Comparison of ENCODE assay signal across 18 cellular contexts in the genomic region with DNA sequence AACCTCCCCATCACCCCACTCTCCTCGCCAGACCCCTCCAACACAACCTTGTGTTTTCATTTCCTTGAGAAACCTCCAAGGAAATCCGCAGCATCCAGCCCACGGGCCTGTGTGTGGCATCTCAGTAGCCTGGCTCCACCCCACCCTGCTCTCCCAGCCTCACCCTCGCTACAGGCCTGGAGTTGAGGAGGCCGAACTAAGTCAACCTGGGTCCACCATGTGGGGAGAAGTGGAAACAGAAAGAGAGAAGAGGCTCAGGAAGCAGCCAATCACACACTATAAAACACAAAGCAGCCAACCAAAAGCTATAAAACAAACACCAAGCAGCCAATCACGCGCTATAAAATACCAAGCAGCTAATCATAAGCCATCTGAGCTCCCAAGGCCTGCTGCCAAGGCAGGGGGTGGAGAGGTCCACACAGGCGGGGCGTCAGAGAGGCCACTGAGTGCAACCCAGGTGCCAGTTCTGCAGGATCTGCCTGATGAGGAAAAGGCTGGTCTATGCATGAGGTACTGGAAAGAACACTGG.
DNase-seq lines count a peak whose midpoint lies in the region; ATAC-seq and TF ChIP-seq lines count a peak whose summit lies in the region.
"Had no signal": no experiment of that assay in that cellular context is flagged by ENCODE, and none has a peak within 500 bp of the region (broad histone marks: within the 10 kb centered on the region; RNA-seq: fewer than 3 reads in every experiment).

No MANE protein-coding gene starts in this region.

- H3K4me3 ChIP-seq in RWPE2 (ENCODE audit: severe bottlenecking) (no peak overlapping the region), right atrium auricular region (no peak overlapping the region), parathyroid adenoma (ENCODE audit: low read depth, low read length) (no peak overlapping the region)
- H3K4me3 ChIP-seq: gastroesophageal sphincter, suprapubic skin had no signal

- no peak for ATAC-seq in RWPE2 (ENCODE audit: low read depth)
- ATAC-seq in omental fat pad (ENCODE audit: low FRiP score) = no peak
- ATAC-seq in GM19455 (IDR thresholded peaks at IDR 0.05; ENCODE audit: unreplicated experiment) = no peak
- ATAC-seq: activated T-cell treated with anti-CD3 and anti-CD28 coated beads, Interleukin-2, amount 50 U/mL, for 4 hours; gastroesophageal sphincter had no signal

- TF ChIP-seq CTCF in RWPE2 (IDR thresholded peaks at IDR 0.05; ENCODE audit: poor library complexity, severe bottlenecking) = no peak
- no peak for TF ChIP-seq CTCF in right atrium auricular region (IDR thresholded peaks at IDR 0.05)
- peak; percentile 30 for TF ChIP-seq CTCF in parathyroid adenoma (IDR thresholded peaks at IDR 0.05)
- TF ChIP-seq CTCF in omental fat pad (IDR thresholded peaks at IDR 0.05) = no peak

- H3K4me1 ChIP-seq in RWPE2 (ENCODE audit: insufficient read depth, poor library complexity, severe bottlenecking) (peaks cover 26% of the 10 kb centered on the region), right atrium auricular region (peaks cover 0 to 59% of the 10 kb centered on the region in 2 donors), parathyroid adenoma (peaks cover 10% of the 10 kb centered on the region)

- H3K9me3 ChIP-seq in RWPE2 (ENCODE audit: severe bottlenecking) = no peaks in the 10 kb centered on the region
- no peaks in the 10 kb centered on the region for H3K9me3 ChIP-seq in right atrium auricular region
- H3K9me3 ChIP-seq in parathyroid adenoma (ENCODE audit: control insufficient read depth, low read length) = no peaks in the 10 kb centered on the region
- H3K9me3 ChIP-seq: gastroesophageal sphincter, suprapubic skin had no signal

- no peaks in the 10 kb centered on the region for H3K36me3 ChIP-seq in RWPE2 (ENCODE audit: low read depth)
- no peaks in the 10 kb centered on the region for H3K36me3 ChIP-seq in right atrium auricular region
- H3K36me3 ChIP-seq in parathyroid adenoma (ENCODE audit: control insufficient read depth, insufficient read depth, low read length) = no peaks in the 10 kb centered on the region
- H3K36me3 ChIP-seq: gastroesophageal sphincter, suprapubic skin had no signal

- H3K27me3 ChIP-seq in RWPE2 (ENCODE audit: insufficient read depth, poor library complexity, severe bottlenecking) (no peaks in the 10 kb centered on the region), right atrium auricular region (no peaks in the 10 kb centered on the region), parathyroid adenoma (ENCODE audit: control insufficient read depth, insufficient read depth, low read length) (no peaks in the 10 kb centered on the region)
- H3K27me3 ChIP-seq: gastroesophageal sphincter, suprapubic skin had no signal

- peak overlapping the region; percentile 60 for H3K27ac ChIP-seq in RWPE2 (ENCODE audit: poor library complexity, severe bottlenecking)
- H3K27ac ChIP-seq in right atrium auricular region = peak overlapping the region; percentile 76 to 85
- H3K27ac ChIP-seq in parathyroid adenoma = peak overlapping the region; percentile 39
- H3K27ac ChIP-seq: C4-2B, gastroesophageal sphincter, suprapubic skin had no signal

- no peak overlapping the region for H3K4me2 ChIP-seq in parathyroid adenoma (ENCODE audit: low read length)

- H2AFZ ChIP-seq in parathyroid adenoma = no peak overlapping the region

- peaks cover 40% of the 10 kb centered on the region for H3K79me2 ChIP-seq in parathyroid adenoma

- H3K9ac ChIP-seq in parathyroid adenoma = no peak overlapping the region

- peak in 65 of 76 experiments; percentile 20 to 79 (median 57) for DNase-seq in HUDEP-2 (lab: John Stamatoyannopoulos, UW; ENCODE audit: unreplicated experiment in 76 of 76)
- DNase-seq in RWPE2 (ENCODE audit: low spot score) = no peak
- no peak for DNase-seq in right atrium auricular region (ENCODE audit: low spot score)
- DNase-seq in NCI-H2171 treated with DMSO at 0.1 percent for 48 hours (lab: John Stamatoyannopoulos, UW) = no peak
- DNase-seq in omental fat pad (ENCODE audit: low spot score) = no peak
- no peak for DNase-seq in activated T-cell treated with anti-CD3 and anti-CD28 coated beads, Interleukin-2, amount 50 U/mL, for 48 hours
- DNase-seq: activated CD4-positive, alpha-beta T cell treated with anti-CD3 and anti-CD28 coated beads, Interleukin-2, amount 10 ng/mL, durations not matched to agents 7 days and 5 days; activated naive CD8-positive, alpha-beta T cell treated with anti-CD3 and anti-CD28 coated beads, Interleukin-2, amount 10 ng/mL, durations not matched to agents 7 days and 5 days; activated T-cell treated with anti-CD3 and anti-CD28 coated beads, Interleukin-2, amount 50 U/mL, for 4 hours; central memory CD4-positive, alpha-beta T cell; NCI-H146; NCI-H774; T1000 had no signal

Comparison
In these comparisons a context has a peak if more than half of its experiments do, and no peak if none do; other contexts are left out.
1. DNase-seq: peak in HUDEP-2 (65 of 76); none in RWPE2 (single experiment), right atrium auricular region (single experiment), NCI-H2171 treated with DMSO at 0.1 percent for 48 hours (single experiment), omental fat pad (single experiment) and activated T-cell treated with anti-CD3 and anti-CD28 coated beads, Interleukin-2, amount 50 U/mL, for 48 hours (0 of 2).
2. Peak in every context shown above with its lines, with median percentiles within 50 percentile points of each other: H3K27ac ChIP-seq.